In genomic region chr5:7805379-7805778, GRCh38 we compare ENCODE assay signal across 11 cellular contexts. TPM values are rescaled to one million over a fixed set of nuclear protein-coding genes. Genes with fewer than 3 reads are reported as not detected.
DNase-seq lines count a peak whose midpoint lies in the region; ATAC-seq, FAIRE-seq and TF ChIP-seq lines count a peak whose summit lies in the region.
"Had no signal": no experiment of that assay in that cellular context is flagged by ENCODE, and none has a peak within 500 bp of the region (broad histone marks: within the 10 kb centered on the region; RNA-seq: fewer than 3 reads in every experiment).

No MANE protein-coding gene starts in this region.

- ATAC-seq in GM12878 (peak; percentile 58), right lobe of liver (peak in 1 of 4 donors; percentile 28), HG02840 (IDR thresholded peaks at IDR 0.05; ENCODE audit: low FRiP score, unreplicated experiment) (no peak), Right ventricle myocardium inferior (no peak)
- no peak for ATAC-seq in effector memory CD8-positive, alpha-beta T cell (replicated peaks)
- no peak for ATAC-seq in activated T-cell treated with anti-CD3 and anti-CD28 coated beads, Interleukin-2, amount 50 U/mL, for 4 hours

- H3K9me2 ChIP-seq in DOHH2 (replicated peaks; ENCODE audit: control insufficient read depth, low read length), result no peaks in the 10 kb centered on the region

- FAIRE-seq in GM12878 (lab: Jason Lieb, UNC), result no peak

- TF ChIP-seq POLR2A in GM12878 (IDR thresholded peaks at IDR 0.05; ENCODE audit: low read depth, low read length) (no peak), right lobe of liver (IDR thresholded peaks at IDR 0.05) (no peak)

- no peak for DNase-seq in GM12878 (ENCODE audit: low read depth, low spot score)
- DNase-seq in right lobe of liver, result no peak
- DNase-seq in effector memory CD8-positive, alpha-beta T cell, result no peak
- no peak for DNase-seq in activated T-cell treated with anti-CD3 and anti-CD28 coated beads, Interleukin-2, amount 50 U/mL, for 4 hours
- DNase-seq in Right ventricle myocardium inferior (ENCODE audit: missing footprints), result no peak
- DNase-seq: activated gamma-delta T cell treated with Interleukin-2 at 50 U/mL for 16 hours, immature natural killer cell had no signal

- no TSS peak for BruUV-seq in GM12878 (replicated peaks; lab: Mats Ljungman, UMichigan)

- H3K9me3 Mint-ChIP-seq in effector memory CD8-positive, alpha-beta T cell, result no peaks in the 10 kb centered on the region
- no peaks in the 10 kb centered on the region for H3K9me3 Mint-ChIP-seq in activated T-cell treated with anti-CD3 and anti-CD28 coated beads, Interleukin-2, amount 50 U/mL, for 4 hours
- H3K9me3 Mint-ChIP-seq: immature natural killer cell had no signal

- no peak overlapping the region for H2AFZ ChIP-seq in GM12878 (ENCODE audit: control insufficient read depth, low read depth, low read length)

- CTCF ChIA-PET in GM12878 (lab: Yijun Ruan, JAX), result interaction anchor here (3.5 kb wide), 1 partner anchor 10 kb away, joined by 29 read pairs; no protein-coding TSS in a partner anchor

- no peak overlapping the region for H3K27ac Mint-ChIP-seq in effector memory CD8-positive, alpha-beta T cell
- H3K27ac Mint-ChIP-seq: immature natural killer cell had no signal

- in situ Hi-C loops in GM12878 (cut with MboI), result no loop called here

- no peak overlapping the region for H3K4me2 ChIP-seq in DOHH2 (ENCODE audit: low read length)
- no peak overlapping the region for H3K4me2 ChIP-seq in GM12878 (ENCODE audit: control insufficient read depth, insufficient read depth)

- H3K79me2 ChIP-seq in DOHH2 (ENCODE audit: control insufficient read depth, low read length), result no peaks in the 10 kb centered on the region
- no peaks in the 10 kb centered on the region for H3K79me2 ChIP-seq in GM12878 (ENCODE audit: control insufficient read depth, insufficient read depth, low read length)

- H3F3A ChIP-seq in DOHH2 (ENCODE audit: control insufficient read depth, insufficient read depth), result no peaks in the 10 kb centered on the region

- peaks cover 3% of the 10 kb centered on the region for H3K36me3 Mint-ChIP-seq in effector memory CD8-positive, alpha-beta T cell (ENCODE audit: insufficient read depth)
- no peaks in the 10 kb centered on the region for H3K36me3 Mint-ChIP-seq in activated T-cell treated with anti-CD3 and anti-CD28 coated beads, Interleukin-2, amount 50 U/mL, for 4 hours (ENCODE audit: insufficient read depth)
- H3K36me3 Mint-ChIP-seq: immature natural killer cell had no signal

- intact Hi-C loops in GM12878 (cut with micrococcal nuclease; ENCODE audit: unreplicated experiment), result no loop called here
- intact Hi-C loops in right lobe of liver (cut with DNase I), result no loop called here
- intact Hi-C loops in Right ventricle myocardium inferior (cut with DNase I), result no loop called here

- H3K27ac ChIP-seq in DOHH2 (ENCODE audit: low read depth, low read length), result no peak overlapping the region
- no peak overlapping the region for H3K27ac ChIP-seq in GM12878 (ENCODE audit: control insufficient read depth, insufficient read depth)
- no peak overlapping the region for H3K27ac ChIP-seq in right lobe of liver

- WGBS in GM12878 (ENCODE audit: insufficient coverage, insufficient replicate concordance, low lambda C conversion rate, missing lambda C conversion rate), result 24% methylated on average over 2 of the region's 2 CpGs
- WGBS in right lobe of liver (ENCODE audit: insufficient coverage, low coverage, low lambda C conversion rate, missing lambda C conversion rate), result 80% methylated on average over 2 of the region's 2 CpGs

- TF ChIP-seq CTCF in DOHH2 (IDR thresholded peaks at IDR 0.05; ENCODE audit: low read depth, low read length, poor library complexity, severe bottlenecking) (peak; percentile 33), GM12878 (IDR thresholded peaks at IDR 0.05 in 2 of 3, conservative IDR thresholded peaks at IDR 0.05 in 1 of 3; ENCODE audit: control insufficient read depth in 2 of 3, extremely low read depth in 1 of 3, insufficient read depth in 1 of 3, low read depth in 3 of 3, low read length in 3 of 3) (peak; percentile 32 to 42 (median 36); a peak in 4 of 6 replicates), right lobe of liver (IDR thresholded peaks at IDR 0.05) (peak in 3 of 4 donors; percentile 21 to 29 (median 23))

- SMC1A ChIA-PET in GM12878 (lab: Charles Lee; ENCODE audit: uncharacterized antibody, unreplicated experiment), result interaction anchor here (1.2 to 1.5 kb wide), 2 partner anchors 39 to 44 kb away, joined by 3 to 4 read pairs; no protein-coding TSS in a partner anchor

- H4K20me1 ChIP-seq in DOHH2 (ENCODE audit: control insufficient read depth, insufficient read depth, low read depth, low read length) (no peaks in the 10 kb centered on the region), GM12878 (ENCODE audit: control insufficient read depth, insufficient read depth) (no peaks in the 10 kb centered on the region)

- H3K9ac ChIP-seq in GM12878 (ENCODE audit: control insufficient read depth, insufficient read depth, low read length), result no peak overlapping the region

- no peaks in the 10 kb centered on the region for H3K9me3 ChIP-seq in DOHH2 (ENCODE audit: control insufficient read depth, insufficient read depth, low read length)
- no peaks in the 10 kb centered on the region; the same call in 2 of the 3 replicates for H3K9me3 ChIP-seq in GM12878 (replicated peaks; ENCODE audit: control insufficient read depth, insufficient read depth, low read length)
- H3K9me3 ChIP-seq in right lobe of liver, result no peaks in the 10 kb centered on the region

- H3K4me3 ChIP-seq in DOHH2 (ENCODE audit: low read length), result no peak overlapping the region
- H3K4me3 ChIP-seq in GM12878, result no peak overlapping the region
- H3K4me3 ChIP-seq in right lobe of liver, result no peak overlapping the region

- H3K27me3 Mint-ChIP-seq in effector memory CD8-positive, alpha-beta T cell, result peaks cover 8 to 32% of the 10 kb centered on the region in 2 donors
- H3K27me3 Mint-ChIP-seq in activated T-cell treated with anti-CD3 and anti-CD28 coated beads, Interleukin-2, amount 50 U/mL, for 4 hours (ENCODE audit: low read depth), result peaks cover 9% of the 10 kb centered on the region

- H3K36me3 ChIP-seq in DOHH2 (ENCODE audit: control insufficient read depth, low read length) (no peaks in the 10 kb centered on the region), GM12878 (ENCODE audit: control insufficient read depth in 2 of 2, insufficient read depth in 2 of 2, low read length in 1 of 2) (no peaks in the 10 kb centered on the region), right lobe of liver (no peaks in the 10 kb centered on the region)

- H3K4me1 ChIP-seq in DOHH2 (ENCODE audit: control insufficient read depth, low read length) (no peaks in the 10 kb centered on the region), GM12878 (ENCODE audit: control insufficient read depth, insufficient read depth, low read length) (no peaks in the 10 kb centered on the region), right lobe of liver (no peaks in the 10 kb centered on the region)

- TF ChIP-seq EP300 in Ishikawa (IDR thresholded peaks at IDR 0.05; ENCODE audit: borderline replicate concordance), result no peak
- no peak for TF ChIP-seq EP300 in GM12878 (IDR thresholded peaks at IDR 0.05; ENCODE audit: borderline replicate concordance in 1 of 2, control insufficient read depth in 1 of 2, low read depth in 2 of 2, low read length in 2 of 2)

- TF ChIP-seq RAD21 in Ishikawa (IDR thresholded peaks at IDR 0.05; ENCODE audit: low read depth) (0 out of 2 replicates have a peak, but pooled peaks have one; percentile 5), GM12878 (IDR thresholded peaks at IDR 0.05; ENCODE audit: insufficient read depth, low read depth, low read length) (peak; percentile 42)

- POLR2A ChIA-PET in GM12878 (lab: Charles Lee), result no interaction called here

- H3K4me1 Mint-ChIP-seq in effector memory CD8-positive, alpha-beta T cell (ENCODE audit: low read depth in 2 of 2), result peaks cover 0 to 2% of the 10 kb centered on the region in 2 donors
- H3K4me1 Mint-ChIP-seq in activated T-cell treated with anti-CD3 and anti-CD28 coated beads, Interleukin-2, amount 50 U/mL, for 4 hours (ENCODE audit: low read depth), result no peaks in the 10 kb centered on the region
- H3K4me1 Mint-ChIP-seq: immature natural killer cell had no signal

- H3K4me3 Mint-ChIP-seq in effector memory CD8-positive, alpha-beta T cell, result no peak overlapping the region
- H3K4me3 Mint-ChIP-seq in activated T-cell treated with anti-CD3 and anti-CD28 coated beads, Interleukin-2, amount 50 U/mL, for 4 hours, result no peak overlapping the region
- H3K4me3 Mint-ChIP-seq: immature natural killer cell had no signal

- no peaks in the 10 kb centered on the region for H3K27me3 ChIP-seq in DOHH2 (ENCODE audit: control insufficient read depth, low read length)
- H3K27me3 ChIP-seq in GM12878 (replicated peaks in 1 of 2; ENCODE audit: control insufficient read depth in 2 of 2, insufficient read depth in 2 of 2, low read length in 1 of 2), result no peaks in the 10 kb centered on the region
- H3K27me3 ChIP-seq in right lobe of liver, result no peaks in the 10 kb centered on the region

- RAD21 ChIA-PET in GM12878 (lab: Charles Lee; ENCODE audit: unreplicated experiment), result no interaction called here

TF ChIP-seq in Ishikawa, 13 proteins besides CTCF, POLR2A, EP300 and RAD21:
- no peak for TF ChIP-seq YY1 (IDR thresholded peaks at IDR 0.05; ENCODE audit: low read depth)
- no peak for TF ChIP-seq EGR1 (IDR thresholded peaks at IDR 0.05)

TF ChIP-seq in GM12878, 131 proteins besides CTCF, POLR2A, EP300 and RAD21 (continues in another document):
- no peak for TF ChIP-seq RBBP5 (conservative IDR thresholded peaks at IDR 0.05)
- no peak for TF ChIP-seq FOXK2 (IDR thresholded peaks at IDR 0.05)

RNA-seq across cellular contexts. Expression of gene CFAP90, which starts 45.6 kb away (rescaled TPM):
- not detected in 2 replicates for total RNA-seq in GM12878 (2013; cell fraction: nucleolus; rRNA removed)
- total RNA-seq in GM12878 (2014; rRNA removed) (not detected in 2 replicates), GM12878 (2014; rRNA removed; fragmentation: Illumina TruSeq; extraction: Trizol) (not detected in 2 replicates), GM12878 (2021) (not detected in 2 replicates), right lobe of liver (under 1 TPM in 4 of 6 experiments, not detected in 2; 0.10 to 0.64 (median 0.41) TPM), Right ventricle myocardium inferior (not detected)
- not detected for polyA plus RNA-seq in GM12878 (2011; ENCODE audit: low read depth)
- polyA plus RNA-seq in GM12878 (2011; rRNA removed) (not detected in 2 replicates), GM12878 (2014; fragmentation: Illumina TruSeq; extraction: Trizol) (not detected in 2 replicates), GM12878 (2014; fragmentation: Nextera tagmentation; extraction: Ambion mirVana) (not detected), GM12878 (2014; rRNA removed) (not detected in 2 replicates), GM12878 (2016; fragmentation: Nextera tagmentation; extraction: Ambion mirVana) (not detected)
- not detected in 2 replicates for polyA plus RNA-seq in GM12878 (2011; cell fraction: cytosol; rRNA removed)
- not detected in 2 replicates for polyA plus RNA-seq in GM12878 (2011; cell fraction: nucleus; rRNA removed)
- polyA plus RNA-seq in GM12878 (2012), result not detected in 2 replicates
- polyA minus RNA-seq in GM12878 (2011; rRNA and poly(A)+ RNA removed), result not detected in 2 replicates
- not detected in 2 replicates for polyA minus RNA-seq in GM12878 (2011; cell fraction: cytosol; rRNA and poly(A)+ RNA removed)
- not detected in 2 replicates for polyA minus RNA-seq in GM12878 (2011; cell fraction: nucleus; rRNA and poly(A)+ RNA removed)
- total RNA-seq in activated T-cell treated with anti-CD3 and anti-CD28 coated beads, Interleukin-2, amount 50 U/mL, for 4 hours, result not detected
- total RNA-seq: osteocyte had no signal
- polyA plus RNA-seq: immature natural killer cell had no signal
